26 cellular contexts compared by ENCODE assay signal in genomic region chr21:31594279-31594678, GRCh38.
"Had no signal": no experiment of that assay in that cellular context is flagged by ENCODE, and none has a peak within 500 bp of the region (broad histone marks: within the 10 kb centered on the region; RNA-seq: fewer than 3 reads in every experiment).

No MANE protein-coding gene starts in this region.

- H3K36me3 ChIP-seq: stomach, suprapubic skin, thoracic aorta, thyroid gland, tibial artery, tibial nerve, transverse colon, upper lobe of left lung, upper lobe of right lung, uterus, vagina had no signal

- H3K4me3 ChIP-seq: stomach, suprapubic skin, testis, thoracic aorta, thyroid gland, tibial artery, tibial nerve, transverse colon, upper lobe of left lung, upper lobe of right lung, uterus, vagina had no signal

- FAIRE-seq: urothelium cell line had no signal

- H3K27ac ChIP-seq: stomach, suprapubic skin, testis, thoracic aorta, thyroid gland, tibial artery, tibial nerve, transverse colon, upper lobe of left lung, upper lobe of right lung, uterus, vagina had no signal

- H3K9me3 ChIP-seq: suprapubic skin, testis, thoracic aorta, thyroid gland, transverse colon, upper lobe of left lung, upper lobe of right lung, uterus, vagina had no signal

- H3K4me1 ChIP-seq: stomach, suprapubic skin, testis, thyroid gland, tibial artery, tibial nerve, transverse colon, upper lobe of right lung, uterus, vagina had no signal

- ATAC-seq: stimulated activated effector memory CD8-positive, alpha-beta T cell treated with anti-CD3 and anti-CD28 coated beads, Interleukin-12 subunit alpha, Interleukin-12 subunit beta, amount 100 ng/mL, for 72 hours; stimulated activated memory B cell treated with anti-CD40 and anti-IgM and Interleukin-4, amounts not matched to agents 10 μg/mL and 1 μg/mL and 100 μg/mL, for 72 hours; stimulated activated naive B cell treated with anti-CD40 and anti-IgM and Interleukin-4, amounts not matched to agents 10 μg/mL and 1 μg/mL and 100 μg/mL, for 72 hours; stimulated activated naive CD8-positive, alpha-beta T cell treated with anti-CD3 and anti-CD28 coated beads, Interleukin-15, amount 100 ng/mL, for 72 hours; stimulated activated naive CD8-positive, alpha-beta T cell treated with anti-CD3 and anti-CD28 coated beads, Interleukin-15, Interleukin-2, amounts not matched to agents 100 U/mL and 50 U/mL, for 24 hours; upper lobe of right lung had no signal

- DNase-seq: stimulated activated CD4-positive, alpha-beta T cell treated with anti-CD3 and anti-CD28 coated beads, Interleukin-2, amount 100 ng/mL, for 48 hours; stimulated activated CD4-positive, alpha-beta T cell treated with anti-CD3 and anti-CD28 coated beads, Interleukin-4, amount 100 ng/mL, for 1 hour; stimulated activated CD4-positive, alpha-beta T cell treated with anti-CD3 and anti-CD28 coated beads, Interleukin-4, amount 100 ng/mL, for 24 hours; stimulated activated CD4-positive, alpha-beta T cell treated with anti-CD3 and anti-CD28 coated beads, Interleukin-4, amount 100 ng/mL, for 4 hours; stimulated activated CD8-positive, alpha-beta memory T cell treated with anti-CD3 and anti-CD28 coated beads, Interleukin-4, amount 100 ng/mL, for 48 hours; stimulated activated naive B cell treated with anti-CD40 and anti-IgM and Interleukin-4, amounts not matched to agents 10 μg/mL and 1 μg/mL and 100 μg/mL, for 72 hours; stimulated activated naive CD4-positive, alpha-beta T cell; stimulated activated naive CD4-positive, alpha-beta T cell treated with Interleukin-2 at 50 U/mL for 16 hours; stimulated activated naive CD8-positive, alpha-beta T cell treated with anti-CD3 and anti-CD28 coated beads, Interleukin-15, amount 100 ng/mL, for 72 hours; stimulated activated naive CD8-positive, alpha-beta T cell treated with anti-CD3 and anti-CD28 coated beads, Interleukin-15, Interleukin-2, amounts not matched to agents 100 U/mL and 50 U/mL, for 24 hours; stomach; substantia nigra; testis; thyroid gland; tibial artery; transverse colon; upper lobe of left lung; upper lobe of right lung; uterus had no signal

- H3K27me3 ChIP-seq: stomach, suprapubic skin, testis, thyroid gland, tibial nerve, transverse colon, upper lobe of left lung, upper lobe of right lung, uterus, vagina had no signal
